Comparison of ENCODE assay signal across 15 cellular contexts in genomic region chr7:130923930-130924329, GRCh38.
DNase-seq lines count a peak whose midpoint lies in the region; ATAC-seq and TF ChIP-seq lines count a peak whose summit lies in the region.
"Had no signal": no experiment of that assay in that cellular context is flagged by ENCODE, and none has a peak within 500 bp of the region (broad histone marks: within the 10 kb centered on the region; RNA-seq: fewer than 3 reads in every experiment).

No MANE protein-coding gene starts in this region.

- H2AFZ ChIP-seq in GM23248 = no peak overlapping the region

- peak overlapping the region; percentile 64; the same call in 1 of the 2 replicates for H3K9ac ChIP-seq in GM23248

- peaks cover 59% of the 10 kb centered on the region for H3F3A ChIP-seq in GM23248 (ENCODE audit: insufficient read depth)

- peaks cover 55% of the 10 kb centered on the region for H3K4me1 ChIP-seq in GM23248 (ENCODE audit: insufficient read depth)
- H3K4me1 ChIP-seq in gastrocnemius medialis = peaks cover 94 to 98% of the 10 kb centered on the region in 2 donors

- no peak overlapping the region for H3K4me2 ChIP-seq in GM23248 (ENCODE audit: unreplicated experiment)

- 81 to 86% methylated on average over 5 of the region's 5 CpGs for WGBS in GM23248 (ENCODE audit: low coverage in 1 of 2, low lambda C conversion rate in 2 of 2, missing lambda C conversion rate in 2 of 2), 2 experiments

- H3K27ac ChIP-seq in GM23248 (peak overlapping the region; percentile 98), dorsolateral prefrontal cortex (peak overlapping the region in 56 of 59 donors; percentile 2 to 97 (median 84)), gastrocnemius medialis (peak overlapping the region; percentile 91 to 97 (median 94))

- no peak for TF ChIP-seq CTCF in dorsolateral prefrontal cortex (IDR thresholded peaks at IDR 0.05 in 54 of 56, conservative IDR thresholded peaks at IDR 0.05 in 2 of 56; ENCODE audit: low read depth in 1 of 56, partially characterized antibody in 56 of 56)
- no peak for TF ChIP-seq CTCF in gastrocnemius medialis (IDR thresholded peaks at IDR 0.05 in 4 of 5, conservative IDR thresholded peaks at IDR 0.05 in 1 of 5)

- H3K4me3 ChIP-seq in GM23248 = no peak overlapping the region
- peak overlapping the region in 1 of 59 donors; percentile 1 for H3K4me3 ChIP-seq in dorsolateral prefrontal cortex
- H3K4me3 ChIP-seq in gastrocnemius medialis = peak overlapping the region in 2 of 4 donors; percentile 20 to 21
- H3K4me3 ChIP-seq: left lung, skin epidermis, tibial artery had no signal

- no peak for ATAC-seq in gastrocnemius medialis
- ATAC-seq: left lung had no signal

- H3K36me3 ChIP-seq in GM23248 (ENCODE audit: low read depth) (peaks cover 30% of the 10 kb centered on the region), gastrocnemius medialis (no peaks in the 10 kb centered on the region)

- no peaks in the 10 kb centered on the region for H3K27me3 ChIP-seq in GM23248 (replicated peaks; ENCODE audit: insufficient read depth)
- no peaks in the 10 kb centered on the region for H3K27me3 ChIP-seq in dorsolateral prefrontal cortex
- no peaks in the 10 kb centered on the region for H3K27me3 ChIP-seq in gastrocnemius medialis
- H3K27me3 ChIP-seq: left lung, tibial artery had no signal

- TF ChIP-seq POLR2A in gastrocnemius medialis (IDR thresholded peaks at IDR 0.05) = no peak

- H3K79me2 ChIP-seq in GM23248 (ENCODE audit: insufficient read depth) = peaks cover 100% of the 10 kb centered on the region

- in situ Hi-C loops in GM23248 (cut with MboI) = no loop called here
- in situ Hi-C loops in SK-MEL-5 (cut with HindIII; ENCODE audit: low pct_unique_long_range_greater_than_20kb, low sequenced_read_pairs) = no loop called here
- in situ Hi-C loops in gastrocnemius medialis (cut with MboI; ENCODE audit: low sequenced_read_pairs in 4 of 4) = no loop called here
- in situ Hi-C loops in KBM-7 (cut with MboI; ENCODE audit: low pct_unique_long_range_greater_than_20kb, low sequenced_read_pairs) = no loop called here

- H4K20me1 ChIP-seq in GM23248 (ENCODE audit: insufficient read depth) = no peaks in the 10 kb centered on the region

- H3K9me3 ChIP-seq in GM23248 (ENCODE audit: low read depth) (no peaks in the 10 kb centered on the region), gastrocnemius medialis (no peaks in the 10 kb centered on the region)
- H3K9me3 ChIP-seq: left lung, tibial artery had no signal

- DNase-seq in GM23248 (no peak), SK-MEL-5 (ENCODE audit: low read depth, low spot score) (peak; percentile 22), dorsolateral prefrontal cortex (no peak), gastrocnemius medialis (no peak), GOT3 (lab: John Stamatoyannopoulos, UW) (no peak), KBM-7 (no peak), AG20443 (ENCODE audit: low spot score) (no peak), Kasumi-1 (lab: John Stamatoyannopoulos, UW) (no peak)
- DNase-seq: activated CD8-positive, alpha-beta memory T cell treated with anti-CD3 and anti-CD28 coated beads for 24 hours; amygdala; endodermal cell; left lung; NCI-H1105; tibial artery had no signal

- intact Hi-C loops in dorsolateral prefrontal cortex (cut with DNase I) (no loop called here), gastrocnemius medialis (cut with DNase I; ENCODE audit: low total_unique reads) (no loop called here)

- no peaks in the 10 kb centered on the region for H3K9me2 ChIP-seq in GM23248 (ENCODE audit: insufficient read depth)
